Comparison of ENCODE assay signal across 27 cellular contexts in the genomic region with DNA sequence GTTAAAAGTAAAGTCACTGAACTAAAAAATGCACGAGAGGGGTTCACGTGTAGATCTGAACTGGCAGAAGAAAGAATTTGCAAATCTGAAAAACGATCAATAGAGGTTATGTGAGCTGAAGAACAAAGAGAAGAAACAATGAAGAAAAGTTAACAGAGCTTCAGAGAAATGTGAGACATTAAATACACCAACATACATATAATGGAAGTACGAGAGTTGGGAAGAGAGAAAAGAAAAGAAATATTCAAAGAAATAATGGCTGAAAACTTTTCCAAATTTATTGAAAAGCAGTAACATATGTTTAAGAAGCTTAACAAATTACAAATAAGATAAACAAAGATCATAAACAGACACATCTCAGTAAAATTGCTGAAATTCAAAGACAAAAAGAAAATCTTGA.
"Had no signal": no experiment of that assay in that cellular context is flagged by ENCODE, and none has a peak within 500 bp of the region (broad histone marks: within the 10 kb centered on the region; RNA-seq: fewer than 3 reads in every experiment).

No MANE protein-coding gene starts in this region.

- H2AFZ ChIP-seq: hepatocyte had no signal

- H3K4me1 ChIP-seq: colonic mucosa, esophagus muscularis mucosa, esophagus squamous epithelium, foreskin keratinocyte, gastrocnemius medialis, gastroesophageal sphincter, heart left ventricle, heart right ventricle had no signal

- H3K27me3 ChIP-seq: colonic mucosa, dorsolateral prefrontal cortex, esophagus muscularis mucosa, esophagus squamous epithelium, foreskin keratinocyte, gastrocnemius medialis, gastroesophageal sphincter, heart left ventricle, heart right ventricle, hepatocyte had no signal

- ATAC-seq: effector memory CD8-positive, alpha-beta T cell; esophagus mucosa; foreskin keratinocyte; gastrocnemius medialis; gastroesophageal sphincter; heart left ventricle; heart right ventricle had no signal

- H3K9me3 ChIP-seq: colonic mucosa, esophagus muscularis mucosa, gastrocnemius medialis, gastroesophageal sphincter had no signal

- DNase-seq: colonic mucosa; cortex of kidney; dermis blood vessel endothelial cell; dorsolateral prefrontal cortex; effector CD4-positive, alpha-beta T cell; effector CD8-positive, alpha-beta T cell; effector memory CD4-positive, alpha-beta T cell; effector memory CD8-positive, alpha-beta T cell; endodermal cell; erythroblast; esophagus squamous epithelium; foreskin fibroblast; foreskin keratinocyte; foreskin melanocyte; gastrocnemius medialis; glutamatergic neuron; head of caudate nucleus; heart left ventricle; heart right ventricle had no signal

- H3K4me3 ChIP-seq: colonic mucosa, coronary artery, dorsolateral prefrontal cortex, esophagus muscularis mucosa, esophagus squamous epithelium, gastrocnemius medialis, gastroesophageal sphincter, heart left ventricle, heart right ventricle, hepatocyte had no signal

- H3K4me2 ChIP-seq: hepatocyte had no signal

- H3K36me3 ChIP-seq: colonic mucosa had no signal

- FAIRE-seq: endometrium, endothelial cell of umbilical vein had no signal

- H3K27ac ChIP-seq: colonic mucosa, coronary artery, dorsolateral prefrontal cortex, epithelial cell of prostate, esophagus muscularis mucosa, esophagus squamous epithelium, foreskin keratinocyte, gastrocnemius medialis, gastroesophageal sphincter, heart left ventricle, heart right ventricle, hepatocyte had no signal
